ENCODE assay signal across 17 cellular contexts in genomic region chr20:4887586-4887985, GRCh38.
"Had no signal": no experiment of that assay in that cellular context is flagged by ENCODE, and none has a peak within 500 bp of the region (broad histone marks: within the 10 kb centered on the region; RNA-seq: fewer than 3 reads in every experiment).

No MANE protein-coding gene starts in this region.

- H3K79me2 ChIP-seq: parathyroid adenoma had no signal

- H3K36me3 ChIP-seq: colonic mucosa had no signal

- H3K9me3 ChIP-seq: colonic mucosa, heart left ventricle, psoas muscle, thyroid gland, upper lobe of right lung, vagina had no signal

- H3K27ac Mint-ChIP-seq: endodermal cell, nephron progenitor cell had no signal

- H3K9ac ChIP-seq: parathyroid adenoma had no signal

- H3K4me3 Mint-ChIP-seq: endodermal cell; naive thymus-derived CD4-positive, alpha-beta T cell; nephron progenitor cell had no signal

- H3K27ac ChIP-seq: colonic mucosa, heart left ventricle, parathyroid adenoma, psoas muscle, thyroid gland, upper lobe of right lung, vagina had no signal

- H3K27me3 ChIP-seq: colonic mucosa, heart left ventricle, thyroid gland, upper lobe of right lung, vagina had no signal

- H3K9me3 Mint-ChIP-seq: endodermal cell; naive thymus-derived CD4-positive, alpha-beta T cell; nephron progenitor cell had no signal

- H2AFZ ChIP-seq: parathyroid adenoma had no signal

- ATAC-seq: left colon, psoas muscle had no signal

- H3K4me3 ChIP-seq: colonic mucosa, heart left ventricle, psoas muscle, thyroid gland, upper lobe of right lung, vagina had no signal

- H3K4me1 ChIP-seq: colonic mucosa, heart left ventricle, parathyroid adenoma, psoas muscle, thyroid gland, upper lobe of right lung, vagina had no signal

- DNase-seq: colonic mucosa; effector CD4-positive, alpha-beta T cell; erythroblast; heart left ventricle; left colon; naive thymus-derived CD4-positive, alpha-beta T cell; nephron progenitor cell; psoas muscle; retina; small intestine; stimulated activated CD4-positive, alpha-beta T cell treated with anti-CD3 and anti-CD28 coated beads, Interleukin-12 subunit alpha, Interleukin-12 subunit beta, amount 100 ng/mL, for 4 hours; stimulated activated naive CD4-positive, alpha-beta T cell treated with Interleukin-2 at 50 U/mL for 16 hours; thyroid gland; upper lobe of right lung had no signal

- H3K27me3 Mint-ChIP-seq: naive thymus-derived CD4-positive, alpha-beta T cell had no signal
